ENCODE assay signal across 1 cellular context in genomic region chr22:21952586-21953571, GRCh38.
TF ChIP-seq lines count a peak whose summit lies in the region.

PPM1F (minus strand) TSS chr22:21952848; CDS start chr22:21946048, 6,800 bp downstream.

TF ChIP-seq in K562, 482 proteins besides CTCF, POLR2A, EP300 and RAD21 (continued from another document and continues in another):
- TF ChIP-seq ZNF407 (IDR thresholded peaks at IDR 0.05; ENCODE audit: low read depth) = no peak
- peak; percentile 46 for TF ChIP-seq SIRT6 (IDR thresholded peaks at IDR 0.05; ENCODE audit: low read depth, low read length)
- TF ChIP-seq HOMEZ (CRISPR knock-in tag; IDR thresholded peaks at IDR 0.05) = no peak
- TF ChIP-seq ARID3A (IDR thresholded peaks at IDR 0.05; ENCODE audit: borderline replicate concordance, low read depth, low read length) = peak; percentile 80
- TF ChIP-seq MIER1 (IDR thresholded peaks at IDR 0.05; ENCODE audit: low read depth) = no peak
- no peak for TF ChIP-seq CBX1 (IDR thresholded peaks at IDR 0.05; ENCODE audit: low read depth)
- TF ChIP-seq TSHZ1 (CRISPR knock-in tag; IDR thresholded peaks at IDR 0.05) = no peak
- no peak for TF ChIP-seq RBM15 (IDR thresholded peaks at IDR 0.05; ENCODE audit: insufficient read depth, low read length)
- no peak for TF ChIP-seq GATAD2B (IDR thresholded peaks at IDR 0.05; ENCODE audit: borderline replicate concordance)
- TF ChIP-seq BRD4 (IDR thresholded peaks at IDR 0.05) = peak; percentile 84
- TF ChIP-seq NCOR1 (IDR thresholded peaks at IDR 0.05) = no peak
- no peak for TF ChIP-seq PTBP1 (IDR thresholded peaks at IDR 0.05; ENCODE audit: low read depth, low read length)
- TF ChIP-seq YBX1 (IDR thresholded peaks at IDR 0.05) = no peak
- peak; percentile 91 for TF ChIP-seq CHD4 (IDR thresholded peaks at IDR 0.05; ENCODE audit: insufficient read depth, insufficient replicate concordance, low read depth, low read length, poor library complexity, severe bottlenecking)
- no peak for TF ChIP-seq XRCC5 (IDR thresholded peaks at IDR 0.05; ENCODE audit: low read depth, low read length)
- peak; percentile 95 for TF ChIP-seq KLF1 (tag; IDR thresholded peaks at IDR 0.05)
- no peak for TF ChIP-seq ILF3 (IDR thresholded peaks at IDR 0.05; ENCODE audit: borderline replicate concordance)
- no peak for TF ChIP-seq ZNF347 (CRISPR knock-in tag; IDR thresholded peaks at IDR 0.05; ENCODE audit: low read depth)
- TF ChIP-seq MCM7 (IDR thresholded peaks at IDR 0.05) = no peak
- no peak for TF ChIP-seq ZNF274 (IDR thresholded peaks at IDR 0.05; ENCODE audit: borderline replicate concordance, low read depth, low read length)
- TF ChIP-seq POLR2AphosphoS2 (IDR thresholded peaks at IDR 0.05; ENCODE audit: low read length) = peak; percentile 58; the same call in 1 of the 2 replicates
- TF ChIP-seq ETS2 (tag; IDR thresholded peaks at IDR 0.05; ENCODE audit: borderline replicate concordance, poor library complexity, severe bottlenecking) = no peak
- TF ChIP-seq ELK3 (CRISPR knock-in tag; IDR thresholded peaks at IDR 0.05) = no peak
- no peak for TF ChIP-seq NFYB (IDR thresholded peaks at IDR 0.05; ENCODE audit: extremely low read depth, insufficient read length)
- TF ChIP-seq ZNF146 (CRISPR knock-in tag; IDR thresholded peaks at IDR 0.05; ENCODE audit: unreplicated experiment) = no peak
- TF ChIP-seq RERE (CRISPR knock-in tag; IDR thresholded peaks at IDR 0.05; ENCODE audit: borderline replicate concordance) = no peak
- TF ChIP-seq YY1 (IDR thresholded peaks at IDR 0.05; ENCODE audit: borderline replicate concordance in 1 of 3, control insufficient read depth in 1 of 3, extremely low read depth in 1 of 3, insufficient read depth in 3 of 3, insufficient read length in 1 of 3, insufficient replicate concordance in 2 of 3, low read depth in 1 of 3, low read length in 2 of 3) = peak in 1 of 3 experiments; percentile 79
- no peak for TF ChIP-seq ZNF644 (tag; IDR thresholded peaks at IDR 0.05; ENCODE audit: low read depth)
- TF ChIP-seq MXI1 (IDR thresholded peaks at IDR 0.05; ENCODE audit: low read depth, low read length) = peak; percentile 89
- peak; percentile 66 for TF ChIP-seq NEUROD1 (IDR thresholded peaks at IDR 0.05; ENCODE audit: borderline replicate concordance, low read depth, low read length, partially characterized antibody)
- TF ChIP-seq BCOR (IDR thresholded peaks at IDR 0.05) = no peak
- no peak for TF ChIP-seq TAF15 (IDR thresholded peaks at IDR 0.05; ENCODE audit: low read depth, low read length)
- TF ChIP-seq NELFE (IDR thresholded peaks at IDR 0.05; ENCODE audit: insufficient read depth, insufficient read length) = no peak
